8 cellular contexts compared by ENCODE assay signal in the genomic region with DNA sequence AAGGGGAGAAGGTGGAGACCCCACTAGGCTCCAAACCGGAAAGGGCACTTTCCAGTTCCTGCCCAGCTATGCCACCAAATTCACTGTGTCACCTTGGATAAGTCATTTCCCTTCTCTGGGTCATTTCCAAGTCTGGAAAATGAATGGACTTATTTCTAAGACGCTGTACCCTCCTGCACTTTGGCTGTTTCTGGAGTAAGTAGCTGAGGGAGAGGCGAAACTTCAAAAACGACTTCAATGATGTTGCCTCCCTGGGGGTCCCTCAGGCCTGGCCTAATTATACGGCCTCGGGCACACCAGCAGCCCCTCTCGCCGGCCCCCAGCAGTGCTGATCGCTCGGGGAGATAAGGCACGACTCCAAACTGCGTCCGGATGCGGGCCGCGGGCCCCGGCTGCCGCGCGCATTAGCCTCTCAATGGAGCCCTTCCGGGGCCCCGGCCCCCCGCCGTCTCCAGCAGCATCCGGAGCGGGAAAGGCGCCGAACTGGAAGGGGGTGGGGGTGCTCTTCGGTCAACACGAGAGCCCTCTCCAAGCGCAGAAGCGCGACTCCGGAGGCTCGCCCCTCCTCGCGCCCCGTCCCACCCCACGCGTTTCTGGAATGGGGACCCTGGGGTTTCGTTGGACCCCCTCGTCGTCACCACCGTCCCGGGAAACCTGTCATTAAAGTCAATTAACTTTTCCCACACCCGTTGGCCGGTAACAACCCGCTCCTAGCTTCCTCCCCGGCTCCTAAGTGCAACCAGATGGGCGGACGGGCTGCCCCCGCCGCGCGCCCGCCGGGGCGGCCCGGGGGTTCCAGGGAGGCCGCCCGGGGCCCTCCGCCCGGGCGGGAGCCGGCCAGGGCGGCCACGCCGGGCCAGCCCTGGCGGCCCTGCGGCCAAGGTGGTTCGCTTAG. TPM values are rescaled to one million over a fixed set of nuclear protein-coding genes. Genes with fewer than 3 reads are reported as not detected.
DNase-seq lines count a peak whose midpoint lies in the region; ATAC-seq, FAIRE-seq and TF ChIP-seq lines count a peak whose summit lies in the region.

No MANE protein-coding gene starts in this region.

- FAIRE-seq in GM12878 (lab: Jason Lieb, UNC) (no peak), small intestine (lab: Jason Lieb, UNC) (no peak)

- H3K4me1 ChIP-seq in GM12878 (ENCODE audit: control insufficient read depth, insufficient read depth, low read length) (peaks cover 9% of the 10 kb centered on the region), iPS-18a (ENCODE audit: control insufficient read depth, low read depth, low read length) (peaks cover 36% of the 10 kb centered on the region), small intestine (ENCODE audit: control insufficient read depth in 2 of 2, insufficient read depth in 1 of 2, low read depth in 1 of 2, low read length in 1 of 2) (peaks cover 0 to 8% of the 10 kb centered on the region in 2 donors)

- CTCF ChIA-PET in GM12878 (lab: Yijun Ruan, JAX), result interaction anchor here (0.7 to 1.5 kb wide), 2 partner anchors 168 to 360 kb away, joined by 4 to 5 read pairs; no protein-coding TSS in a partner anchor

- H3K4me3 ChIP-seq in GM12878 (peak overlapping the region; percentile 26; the same call in 1 of the 2 replicates), iPS-18a (ENCODE audit: low read length) (peak overlapping the region; percentile 83), small intestine (ENCODE audit: low read depth in 1 of 2, low read length in 2 of 2) (peak overlapping the region; percentile 62 to 65)

- in situ Hi-C loops in ACHN (cut with HindIII; ENCODE audit: low pct_ligation_motif_present, low pct_unique_long_range_greater_than_20kb, low sequenced_read_pairs), result no loop called here
- in situ Hi-C loops in GM12878 (cut with MboI), result no loop called here

- H4K20me1 ChIP-seq in GM12878 (ENCODE audit: control insufficient read depth, insufficient read depth), result no peaks in the 10 kb centered on the region

- TF ChIP-seq POLR2A in GM12878 (IDR thresholded peaks at IDR 0.05; ENCODE audit: low read depth, low read length), result peak; percentile 48; the same call in 1 of the 2 replicates

- no peak for TF ChIP-seq CTCF in GM12878 (IDR thresholded peaks at IDR 0.05 in 2 of 3, conservative IDR thresholded peaks at IDR 0.05 in 1 of 3; ENCODE audit: control insufficient read depth in 2 of 3, extremely low read depth in 1 of 3, insufficient read depth in 1 of 3, low read depth in 3 of 3, low read length in 3 of 3)

- BruUV-seq in GM12878 (replicated peaks; lab: Mats Ljungman, UMichigan), result no TSS peak

- no peak for ATAC-seq in GM12878

- H3K36me3 ChIP-seq in GM12878 (ENCODE audit: control insufficient read depth in 2 of 2, insufficient read depth in 2 of 2, low read length in 1 of 2), result no peaks in the 10 kb centered on the region
- H3K36me3 ChIP-seq in iPS-18a (ENCODE audit: control insufficient read depth, low read depth, low read length), result peaks cover 4% of the 10 kb centered on the region
- H3K36me3 ChIP-seq in small intestine (ENCODE audit: control insufficient read depth in 2 of 2, insufficient read depth in 2 of 2, low read length in 2 of 2), result no peaks in the 10 kb centered on the region

- H3K9ac ChIP-seq in GM12878 (ENCODE audit: control insufficient read depth, insufficient read depth, low read length) (peak overlapping the region; percentile 33; the same call in 1 of the 2 replicates), iPS-18a (ENCODE audit: low read length) (peak overlapping the region; percentile 53)

- no peaks in the 10 kb centered on the region for H3K79me2 ChIP-seq in GM12878 (ENCODE audit: control insufficient read depth, insufficient read depth, low read length)

- WGBS in GM12878 (ENCODE audit: insufficient coverage, insufficient replicate concordance, low lambda C conversion rate, missing lambda C conversion rate), result 9% methylated on average over 67 of the region's 71 CpGs
- 1 to 2% (median 2%) methylated on average over 55 to 71 of the region's 71 CpGs for WGBS in small intestine, 3 donors

- H3K27ac ChIP-seq in GM12878 (ENCODE audit: control insufficient read depth, insufficient read depth) (no peak overlapping the region), iPS-18a (ENCODE audit: low read length) (no peak overlapping the region), small intestine (ENCODE audit: low read depth in 1 of 2, low read length in 1 of 2) (peak overlapping the region; percentile 78 to 93)

- H3K9me3 ChIP-seq in GM12878 (replicated peaks; ENCODE audit: control insufficient read depth, insufficient read depth, low read length), result no peaks in the 10 kb centered on the region
- no peaks in the 10 kb centered on the region for H3K9me3 ChIP-seq in iPS-18a (ENCODE audit: control insufficient read depth, low read depth, low read length)
- no peaks in the 10 kb centered on the region for H3K9me3 ChIP-seq in small intestine (ENCODE audit: control insufficient read depth, low read depth)

- H3K4me2 ChIP-seq in GM12878 (ENCODE audit: control insufficient read depth, insufficient read depth), result peak overlapping the region; percentile 77

- SMC1A ChIA-PET in GM12878 (lab: Charles Lee; ENCODE audit: uncharacterized antibody, unreplicated experiment), result interaction anchor here (1.1 to 4.1 kb wide), 3 partner anchors 10 to 341 kb away, joined by 3 to 12 read pairs (median 4); no protein-coding TSS in a partner anchor

- RAD21 ChIA-PET in GM12878 (lab: Charles Lee; ENCODE audit: unreplicated experiment), result interaction anchor here (1.3 kb wide), 1 partner anchor 10 kb away, joined by 10 read pairs; no protein-coding TSS in a partner anchor

- DNase-seq in ACHN (peak; percentile 65), GM19238 (ENCODE audit: insufficient read length, low spot score) (peak; percentile 55), OCI-M1 (lab: John Stamatoyannopoulos, UW) (peak; percentile 78), GM12878 (ENCODE audit: low read depth, low spot score) (no peak), small intestine (peak; percentile 28), putamen (ENCODE audit: low spot score) (no peak), NCI-H446 treated with DMSO at 0.1 percent for 48 hours (lab: John Stamatoyannopoulos, UW) (no peak)

- peak overlapping the region; percentile 66 for H2AFZ ChIP-seq in GM12878 (ENCODE audit: control insufficient read depth, low read depth, low read length)

- POLR2A ChIA-PET in GM12878 (lab: Charles Lee), result interaction anchor here (0.8 to 1.1 kb wide), 2 partner anchors 10 to 396 kb away, joined by 3 to 6 read pairs; no protein-coding TSS in a partner anchor

- TF ChIP-seq RAD21 in GM12878 (IDR thresholded peaks at IDR 0.05; ENCODE audit: insufficient read depth, low read depth, low read length), result no peak

- H3K27me3 ChIP-seq in GM12878 (replicated peaks in 1 of 2; ENCODE audit: control insufficient read depth in 2 of 2, insufficient read depth in 2 of 2, low read length in 1 of 2), result peaks cover 0 to 4% of the 10 kb centered on the region in 2 experiments; a peak in 3 of 4 replicates
- H3K27me3 ChIP-seq in iPS-18a (ENCODE audit: control insufficient read depth, insufficient read depth, low read length), result peaks cover 32% of the 10 kb centered on the region
- H3K27me3 ChIP-seq in small intestine (ENCODE audit: control insufficient read depth in 2 of 2, insufficient read depth in 2 of 2, low read length in 2 of 2), result no peaks in the 10 kb centered on the region

- no peak for TF ChIP-seq EP300 in GM12878 (IDR thresholded peaks at IDR 0.05; ENCODE audit: borderline replicate concordance in 1 of 2, control insufficient read depth in 1 of 2, low read depth in 2 of 2, low read length in 2 of 2)

- intact Hi-C loops in GM12878 (cut with micrococcal nuclease; ENCODE audit: unreplicated experiment), result no loop called here

TF ChIP-seq in GM12878, 131 proteins besides CTCF, POLR2A, EP300 and RAD21:
- TF ChIP-seq, protein P1, sequence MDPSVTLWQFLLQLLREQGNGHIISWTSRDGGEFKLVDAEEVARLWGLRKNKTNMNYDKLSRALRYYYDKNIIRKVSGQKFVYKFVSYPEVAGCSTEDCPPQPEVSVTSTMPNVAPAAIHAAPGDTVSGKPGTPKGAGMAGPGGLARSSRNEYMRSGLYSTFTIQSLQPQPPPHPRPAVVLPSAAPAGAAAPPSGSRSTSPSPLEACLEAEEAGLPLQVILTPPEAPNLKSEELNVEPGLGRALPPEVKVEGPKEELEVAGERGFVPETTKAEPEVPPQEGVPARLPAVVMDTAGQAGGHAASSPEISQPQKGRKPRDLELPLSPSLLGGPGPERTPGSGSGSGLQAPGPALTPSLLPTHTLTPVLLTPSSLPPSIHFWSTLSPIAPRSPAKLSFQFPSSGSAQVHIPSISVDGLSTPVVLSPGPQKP (IDR thresholded peaks at IDR 0.05; ENCODE audit: low read depth, low read length), result no peak
- TF ChIP-seq TCF3 (IDR thresholded peaks at IDR 0.05; ENCODE audit: borderline replicate concordance, insufficient read depth, low read depth, low read length), result 0 out of 2 replicates have a peak, but pooled peaks have one; percentile 7

RNA-seq across cellular contexts. Expression of a gene that starts 4.8 kb away (rescaled TPM):
- 12.9 and 16.0 TPM in 2 replicates for total RNA-seq in GM12878 (2013; cell fraction: nucleolus; rRNA removed)
- total RNA-seq in GM12878 (2014; rRNA removed), result 4.5 and 4.6 TPM in 2 replicates
- 2.4 and 2.9 TPM in 2 replicates for total RNA-seq in GM12878 (2014; rRNA removed; fragmentation: Illumina TruSeq; extraction: Trizol)
- 4.7 TPM in 2 replicates for total RNA-seq in GM12878 (2021)
- 1.5 TPM for polyA plus RNA-seq in GM12878 (2011; ENCODE audit: low read depth)
- polyA plus RNA-seq in GM12878 (2011; rRNA removed), result 0.39 and 0.46 TPM in 2 replicates
- 0.48 and 0.69 TPM in 2 replicates for polyA plus RNA-seq in GM12878 (2011; cell fraction: cytosol; rRNA removed)
- 0.56 and 1.1 TPM in 2 replicates for polyA plus RNA-seq in GM12878 (2011; cell fraction: nucleus; rRNA removed)
- polyA plus RNA-seq in GM12878 (2012), result 2.6 and 6.0 TPM in 2 replicates
- polyA plus RNA-seq in GM12878 (2014; fragmentation: Illumina TruSeq; extraction: Trizol), result 2.2 and 2.8 TPM in 2 replicates
- 1 to 10 TPM in 1 of 2 experiments, under 1 TPM in 1; 0.99 to 1.3 TPM for polyA plus RNA-seq in GM12878 (2014; fragmentation: Nextera tagmentation; extraction: Ambion mirVana)
- polyA plus RNA-seq in GM12878 (2014; rRNA removed), result 4.5 and 5.3 TPM in 2 replicates
- polyA plus RNA-seq in GM12878 (2016; fragmentation: Nextera tagmentation; extraction: Ambion mirVana), result 1 to 10 TPM; 1.1 to 3.2 TPM
- polyA minus RNA-seq in GM12878 (2011; rRNA and poly(A)+ RNA removed), result 0.22 and 0.41 TPM in 2 replicates
- not detected in 2 replicates for polyA minus RNA-seq in GM12878 (2011; cell fraction: cytosol; rRNA and poly(A)+ RNA removed)
- 0.57 and 1.1 TPM in 2 replicates for polyA minus RNA-seq in GM12878 (2011; cell fraction: nucleus; rRNA and poly(A)+ RNA removed)
- polyA plus RNA-seq in small intestine, result 10 to 100 TPM; 12.3 to 38.1 (median 17.0) TPM

Comparison
In these comparisons a context has a peak if more than half of its experiments do, and no peak if none do; other contexts are left out.
1. DNase-seq: peak in ACHN (single experiment), GM19238 (single experiment), OCI-M1 (single experiment) and small intestine (single experiment); none in GM12878 (single experiment), putamen (single experiment) and NCI-H446 treated with DMSO at 0.1 percent for 48 hours (single experiment).
2. H3K27ac ChIP-seq: peak in small intestine (2 of 2); none in GM12878 (single experiment) and iPS-18a (single experiment).
3. H3K4me3 ChIP-seq: peak in every context shown above with its lines; median percentile 83 in iPS-18a; 64 in small intestine; 26 in GM12878.